ENCODE assay signal across 8 cellular contexts in genomic region chr19:44207126-44207803, GRCh38. TPM values are rescaled to one million over a fixed set of nuclear protein-coding genes. Genes with fewer than 3 reads are reported as not detected.
DNase-seq lines count a peak whose midpoint lies in the region; FAIRE-seq and TF ChIP-seq lines count a peak whose summit lies in the region.

No MANE protein-coding gene starts in this region.

- H3K4me1 Mint-ChIP-seq in activated naive CD8-positive, alpha-beta T cell (ENCODE audit: low read depth), result peaks cover 9% of the 10 kb centered on the region

- H3K27me3 ChIP-seq in suprapubic skin, result peaks cover 6% of the 10 kb centered on the region

- TF ChIP-seq POLR2A in H54 (IDR thresholded peaks at IDR 0.05; ENCODE audit: low read depth, low read length), result peak; percentile 31; the same call in 1 of the 2 replicates
- no peak for TF ChIP-seq POLR2A in suprapubic skin (IDR thresholded peaks at IDR 0.05)

- no peaks in the 10 kb centered on the region for H3K9me3 ChIP-seq in suprapubic skin

- peaks cover 5% of the 10 kb centered on the region for H3K27me3 Mint-ChIP-seq in activated naive CD8-positive, alpha-beta T cell

- peaks cover 14% of the 10 kb centered on the region for H3K4me1 ChIP-seq in suprapubic skin

- FAIRE-seq in H54 (lab: Jason Lieb, UNC), result peak; percentile 100

- TF ChIP-seq CTCF in suprapubic skin (IDR thresholded peaks at IDR 0.05), result no peak

- no peaks in the 10 kb centered on the region for H3K36me3 ChIP-seq in suprapubic skin

- 4% methylated on average over 26 of the region's 26 CpGs for WGBS in suprapubic skin

- no peak for TF ChIP-seq EP300 in suprapubic skin (IDR thresholded peaks at IDR 0.05)

- H3K27ac ChIP-seq in suprapubic skin, result peak overlapping the region; percentile 85

- H3K4me3 ChIP-seq in suprapubic skin, result peak overlapping the region; percentile 81

- H3K9me3 Mint-ChIP-seq in activated naive CD8-positive, alpha-beta T cell (ENCODE audit: low read depth), result peaks cover 15% of the 10 kb centered on the region

- peaks cover 13% of the 10 kb centered on the region for H3K36me3 Mint-ChIP-seq in activated naive CD8-positive, alpha-beta T cell

- peak overlapping the region; percentile 70 for H3K27ac Mint-ChIP-seq in activated naive CD8-positive, alpha-beta T cell

- H3K4me3 Mint-ChIP-seq in activated naive CD8-positive, alpha-beta T cell, result peak overlapping the region; percentile 89

- DNase-seq in EH (ENCODE audit: low read depth) (peak; percentile 95), H54 (ENCODE audit: insufficient read length, low spot score) (peak; percentile 77), M059J (ENCODE audit: low read depth) (peak; percentile 98), SK-N-DZ (ENCODE audit: low spot score) (peak; percentile 91), glomerular endothelial cell (ENCODE audit: extremely low read depth, low read depth, low spot score) (peak; percentile 80), nucleus accumbens (lab: John Stamatoyannopoulos, UW) (peak in 55 of 56 donors; percentile 22 to 94 (median 84)), suprapubic skin (ENCODE audit: low spot score in 2 of 2) (peak; percentile 92)

RNA-seq across cellular contexts. Expression of gene ZNF227, which starts 5.1 kb away (rescaled TPM):
- 17.9 and 20.6 TPM in 2 replicates for total RNA-seq in M059J (2014; rRNA removed; shearing (Covaris generic))
- 13.2 and 16.8 TPM in 2 replicates for polyA plus RNA-seq in SK-N-DZ (2014; cell fraction: cytosol; rRNA removed)
- 8.6 and 10.3 TPM in 2 replicates for polyA plus RNA-seq in SK-N-DZ (2014; cell fraction: nucleus; rRNA removed)
- total RNA-seq in glomerular endothelial cell (8.5 and 13.5 TPM in 2 replicates), suprapubic skin (10 to 100 TPM in 2 of 4 donors, 1 to 10 TPM in 2; 8.5 to 24.0 (median 15.5) TPM)

RNA-seq across cellular contexts. Expression of gene ZNF226, which starts 42.4 kb away (rescaled TPM):
- 9.7 and 20.7 TPM in 2 replicates for total RNA-seq in M059J (2014; rRNA removed; shearing (Covaris generic))
- 7.2 and 8.6 TPM in 2 replicates for polyA plus RNA-seq in SK-N-DZ (2014; cell fraction: cytosol; rRNA removed)
- polyA plus RNA-seq in SK-N-DZ (2014; cell fraction: nucleus; rRNA removed), result 15.4 and 16.9 TPM in 2 replicates
- 10.8 and 22.4 TPM in 2 replicates for total RNA-seq in glomerular endothelial cell
- total RNA-seq in suprapubic skin, result 10 to 100 TPM; 12.1 to 20.1 (median 13.5) TPM

RNA-seq across cellular contexts. Expression of gene ZNF233, which starts 52.4 kb away (rescaled TPM):
- total RNA-seq in M059J (2014; rRNA removed; shearing (Covaris generic)), result 0.10 TPM in 1 of 2 replicates, not detected in the other
- 0.23 and 0.85 TPM in 2 replicates for polyA plus RNA-seq in SK-N-DZ (2014; cell fraction: cytosol; rRNA removed)
- 0.58 and 1.2 TPM in 2 replicates for polyA plus RNA-seq in SK-N-DZ (2014; cell fraction: nucleus; rRNA removed)
- 1.4 and 3.2 TPM in 2 replicates for total RNA-seq in glomerular endothelial cell
- under 1 TPM in 2 of 4 donors, not detected in 2; 0.24 to 0.38 TPM for total RNA-seq in suprapubic skin

Comparison
In these comparisons a context has a peak if more than half of its experiments do, and no peak if none do; other contexts are left out.
1. Peak in every context shown above with its lines: DNase-seq, H3K4me3 ChIP-seq and H3K27ac ChIP-seq.